Comparison of ENCODE assay signal across 13 cellular contexts in the genomic region with DNA sequence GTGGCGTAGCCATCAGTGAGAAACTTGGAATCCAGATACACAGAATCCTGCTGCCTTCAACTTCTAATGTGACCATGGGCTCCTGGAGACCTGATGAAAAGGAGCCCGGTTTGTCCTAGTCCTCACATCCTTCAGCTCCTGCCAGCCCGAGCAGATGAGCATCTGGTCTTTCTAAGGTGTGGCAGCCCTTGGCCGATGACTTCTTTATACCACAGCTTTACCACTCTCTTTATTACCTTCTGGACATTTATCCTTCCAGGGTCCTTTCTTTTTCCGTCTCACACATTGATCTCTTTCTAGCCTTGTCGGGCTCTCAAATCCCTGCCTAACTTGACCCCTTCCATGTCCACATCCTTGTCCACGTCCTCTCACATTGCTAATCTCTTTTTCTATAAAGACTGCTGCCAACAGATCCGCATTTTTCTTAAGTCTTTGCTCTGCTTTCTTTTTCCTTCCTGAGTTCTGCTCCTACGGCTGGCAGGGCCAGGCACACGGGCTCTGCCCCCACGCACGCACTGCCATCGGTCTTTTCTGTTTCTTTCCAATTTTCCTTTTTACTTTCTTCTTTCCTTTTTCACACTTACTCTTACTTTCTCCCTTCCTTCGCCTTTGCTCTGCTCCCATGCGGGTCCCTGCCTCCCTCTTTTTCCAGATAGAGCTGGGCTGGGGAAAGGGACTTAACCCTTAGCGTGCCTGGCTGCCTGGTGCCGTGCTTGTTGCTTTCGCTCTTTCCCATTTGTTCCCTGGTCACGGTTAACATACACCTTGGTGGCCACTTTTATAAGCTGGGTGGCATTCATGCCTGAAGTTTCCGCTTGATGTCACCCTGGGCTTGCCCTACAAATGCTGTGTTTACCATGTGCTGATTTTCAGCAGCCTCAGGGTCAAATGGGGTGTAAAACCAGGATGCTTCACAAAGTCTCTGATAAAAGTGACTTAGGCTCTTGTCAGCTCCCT. TPM values are rescaled to one million over a fixed set of nuclear protein-coding genes. Genes with fewer than 3 reads are reported as not detected.
DNase-seq lines count a peak whose midpoint lies in the region; ATAC-seq and TF ChIP-seq lines count a peak whose summit lies in the region.
"Had no signal": no experiment of that assay in that cellular context is flagged by ENCODE, and none has a peak within 500 bp of the region (broad histone marks: within the 10 kb centered on the region; RNA-seq: fewer than 3 reads in every experiment).

No MANE protein-coding gene starts in this region.

- H4K20me1 ChIP-seq in PC-3 (ENCODE audit: low read length) = no peaks in the 10 kb centered on the region

- no peaks in the 10 kb centered on the region for H3K79me2 ChIP-seq in PC-3 (ENCODE audit: low read length)

- CTCF ChIA-PET in PC-3 (lab: Charles Lee) = interaction anchor here (0.8 to 1.2 kb wide), 2 partner anchors 44 to 49 kb away, joined by 3 to 4 read pairs; no protein-coding TSS in a partner anchor

- BruUV-seq in PC-3 (replicated peaks; lab: Mats Ljungman, UMichigan) = no TSS peak

- peak overlapping the region; percentile 46 for H2AFZ ChIP-seq in PC-3 (ENCODE audit: low read length)

- H3K36me3 ChIP-seq in PC-3 (ENCODE audit: low read depth, low read length) = no peaks in the 10 kb centered on the region

- H3K9ac ChIP-seq in PC-3 (ENCODE audit: low read length) = no peak overlapping the region

- H3K4me3 ChIP-seq in AG09309 (ENCODE audit: control insufficient read depth, low read depth, low read length) (no peak overlapping the region), PC-3 (ENCODE audit: low read length) (peak overlapping the region; percentile 60)

- ATAC-seq in PC-3 (peak; percentile 87), omental fat pad (ENCODE audit: low FRiP score) (peak; percentile 17), HG02840 (IDR thresholded peaks at IDR 0.05; ENCODE audit: low FRiP score, unreplicated experiment) (no peak), HG03159 (IDR thresholded peaks at IDR 0.05; ENCODE audit: unreplicated experiment) (no peak)
- ATAC-seq: activated T-helper 17 cell treated with anti-CD3 and anti-CD28 coated beads, Interleukin-2, amount 50 U/mL, for 72 hours; HCT116; stimulated activated effector memory CD8-positive, alpha-beta T cell treated with anti-CD3 and anti-CD28 coated beads, Interleukin-12 subunit alpha, Interleukin-12 subunit beta, amount 100 ng/mL, for 72 hours had no signal

- H3K4me2 ChIP-seq in PC-3 (ENCODE audit: low read length) = peak overlapping the region; percentile 76

- no peaks in the 10 kb centered on the region for H3K9me3 ChIP-seq in PC-3 (ENCODE audit: low read length)

- H3K27ac ChIP-seq in PC-3 (ENCODE audit: low read length) = no peak overlapping the region

- intact Hi-C loops in PC-3 (cut with micrococcal nuclease) = loop anchor here (1.0 to 10.0 kb wide), 2 partner anchors 46 to 102 kb away; no protein-coding TSS in a partner anchor

- no peaks in the 10 kb centered on the region for H3F3A ChIP-seq in PC-3 (ENCODE audit: low read length, unreplicated experiment)

- TF ChIP-seq CTCF in AG09309 (IDR thresholded peaks at IDR 0.05; ENCODE audit: control insufficient read depth, insufficient read depth, low read depth, low read length, missing control alignments) (peak; percentile 15), PC-3 (conservative IDR thresholded peaks at IDR 0.05; ENCODE audit: low read depth, low read length) (peak; percentile 39; the same call in 1 of the 2 replicates), omental fat pad (IDR thresholded peaks at IDR 0.05) (no peak)

- H3K4me1 ChIP-seq in PC-3 (ENCODE audit: insufficient read depth, low read length) = peaks cover 5% of the 10 kb centered on the region; the same call in 1 of the 2 replicates

- DNase-seq in AG09309 (ENCODE audit: low read depth) (no peak), PC-3 (peak; percentile 35), fibroblast of peridontal ligament (ENCODE audit: extremely low read depth) (peak; percentile 27), omental fat pad (ENCODE audit: low spot score) (no peak), T-helper 1 cell (no peak), AML-193 (lab: John Stamatoyannopoulos, UW) (no peak)
- DNase-seq: SHP77; stimulated activated CD4-positive, alpha-beta T cell treated with anti-CD3 and anti-CD28 coated beads, Interleukin-12 subunit alpha, Interleukin-12 subunit beta, amount 100 ng/mL, for 4 hours had no signal

- H3K9me2 ChIP-seq in PC-3 (replicated peaks; ENCODE audit: low read length) = no peaks in the 10 kb centered on the region

- POLR2A ChIA-PET in PC-3 (lab: Charles Lee; ENCODE audit: unreplicated experiment) = interaction anchor here (0.5 to 0.6 kb wide), 2 partner anchors 25 to 747 kb away, joined by 3 to 5 read pairs; no protein-coding TSS in a partner anchor

- H3K27me3 ChIP-seq in PC-3 (ENCODE audit: low read length) = no peaks in the 10 kb centered on the region

RNA-seq across cellular contexts. Expression of a gene that starts 9.4 kb away (rescaled TPM):
- total RNA-seq in PC-3 (2014; rRNA removed) (5.0 and 5.8 TPM in 2 replicates), omental fat pad (10 to 100 TPM in 2 of 4 donors, 1 to 10 TPM in 2; 2.4 to 24.5 (median 9.9) TPM)

Comparison
In these comparisons a context has a peak if more than half of its experiments do, and no peak if none do; other contexts are left out.
1. DNase-seq: peak in PC-3 (single experiment) and fibroblast of peridontal ligament (single experiment); none in AG09309 (single experiment), omental fat pad (single experiment), T-helper 1 cell (0 of 5) and AML-193 (0 of 2).
2. CTCF ChIP-seq: peak in AG09309 (single experiment) and PC-3 (single experiment); none in omental fat pad (0 of 3).
3. ATAC-seq: peak in PC-3 (single experiment) and omental fat pad (single experiment); none in HG02840 (single experiment) and HG03159 (single experiment).